Comparison of ENCODE assay signal across 9 cellular contexts in genomic region chr4:79576480-79576803, GRCh38.
DNase-seq lines count a peak whose midpoint lies in the region; ATAC-seq and TF ChIP-seq lines count a peak whose summit lies in the region.
"Had no signal": no experiment of that assay in that cellular context is flagged by ENCODE, and none has a peak within 500 bp of the region (broad histone marks: within the 10 kb centered on the region; RNA-seq: fewer than 3 reads in every experiment).

No MANE protein-coding gene starts in this region.

- TF ChIP-seq CTCF in CD4-positive, alpha-beta T cell (IDR thresholded peaks at IDR 0.05): peak; percentile 14
- peak; percentile 67 for TF ChIP-seq CTCF in WERI-Rb-1 (IDR thresholded peaks at IDR 0.05; ENCODE audit: low read depth, low read length)
- peak; percentile 60 for TF ChIP-seq CTCF in hepatocyte (IDR thresholded peaks at IDR 0.05; ENCODE audit: poor library complexity)

- WGBS in hepatocyte (ENCODE audit: low lambda C conversion rate, missing lambda C conversion rate): 54% methylated on average over 6 of the region's 6 CpGs
- WGBS in aorta, 2 donors: 32 to 37% methylated on average over 6 of the region's 6 CpGs

- H3K4me3 ChIP-seq in WERI-Rb-1 (ENCODE audit: low read depth, low read length) (no peak overlapping the region), hepatocyte (no peak overlapping the region), aorta (ENCODE audit: low read length in 2 of 2) (no peak overlapping the region)
- H3K4me3 ChIP-seq: thoracic aorta had no signal

- no peak overlapping the region for H2AFZ ChIP-seq in hepatocyte

- H3K4me1 ChIP-seq in hepatocyte (ENCODE audit: insufficient read depth): no peaks in the 10 kb centered on the region
- peaks cover 0 to 7% of the 10 kb centered on the region in 2 donors for H3K4me1 ChIP-seq in aorta (ENCODE audit: control insufficient read depth in 1 of 2, insufficient read depth in 2 of 2, low read length in 2 of 2)

- no peak overlapping the region for H3K4me2 ChIP-seq in hepatocyte

- no peak overlapping the region for H3K4me3 Mint-ChIP-seq in CD4-positive, alpha-beta T cell

- no peaks in the 10 kb centered on the region for H3K27me3 ChIP-seq in CD4-positive, alpha-beta T cell (ENCODE audit: control insufficient read depth, insufficient read depth, low read length)
- no peaks in the 10 kb centered on the region for H3K27me3 ChIP-seq in WERI-Rb-1 (ENCODE audit: insufficient read depth, low read depth, severe bottlenecking)
- H3K27me3 ChIP-seq in hepatocyte: no peaks in the 10 kb centered on the region
- H3K27me3 ChIP-seq in aorta (ENCODE audit: control insufficient read depth in 1 of 2, insufficient read depth in 2 of 2, low read length in 1 of 2): no peaks in the 10 kb centered on the region

- DNase-seq in CD4-positive, alpha-beta T cell: no peak
- DNase-seq in MV-4-11 (lab: John Stamatoyannopoulos, UW) (peak; percentile 24), WERI-Rb-1 (peak; percentile 66), hepatocyte (ENCODE audit: low spot score) (peak; percentile 62), aorta (no peak), activated gamma-delta T cell (lab: John Stamatoyannopoulos, UW) (no peak)

- no peaks in the 10 kb centered on the region for H3K9me3 Mint-ChIP-seq in CD4-positive, alpha-beta T cell

- CTCF ChIA-PET in CD4-positive, alpha-beta T cell (lab: Charles Lee): no interaction called here

- no peak overlapping the region for H3K27ac ChIP-seq in CD4-positive, alpha-beta T cell (ENCODE audit: low read depth, low read length)
- H3K27ac ChIP-seq in WERI-Rb-1 (no peak overlapping the region), hepatocyte (no peak overlapping the region), aorta (ENCODE audit: low read depth in 1 of 2, low read length in 2 of 2) (no peak overlapping the region)

- intact Hi-C loops in CD4-positive, alpha-beta T cell (cut with DNase I, micrococcal nuclease): loop anchor here in 1 of 2 experiments (10.0 kb wide), 1 partner anchor 638 kb away; no protein-coding TSS in a partner anchor
- intact Hi-C loops in aorta (cut with DNase I): loop anchor here (5.0 to 10.0 kb wide), 2 partner anchors 534 to 622 kb away; no protein-coding TSS in a partner anchor

- H3K9me3 ChIP-seq in CD4-positive, alpha-beta T cell (ENCODE audit: control insufficient read depth, low read length): no peaks in the 10 kb centered on the region
- H3K9me3 ChIP-seq in WERI-Rb-1 (ENCODE audit: severe bottlenecking): no peaks in the 10 kb centered on the region
- H3K9me3 ChIP-seq in hepatocyte (ENCODE audit: low read depth): no peaks in the 10 kb centered on the region
- H3K9me3 ChIP-seq in aorta (ENCODE audit: control insufficient read depth, low read length): no peaks in the 10 kb centered on the region
- H3K9me3 ChIP-seq: thoracic aorta had no signal

- no peaks in the 10 kb centered on the region for H3K36me3 ChIP-seq in WERI-Rb-1
- no peaks in the 10 kb centered on the region for H3K36me3 ChIP-seq in hepatocyte (replicated peaks; ENCODE audit: insufficient read depth, low read depth)
- H3K36me3 ChIP-seq in aorta (ENCODE audit: control insufficient read depth in 1 of 2, insufficient read depth in 2 of 2, low read length in 1 of 2): no peaks in the 10 kb centered on the region
- H3K36me3 ChIP-seq: thoracic aorta had no signal

- no peaks in the 10 kb centered on the region for H3K4me1 Mint-ChIP-seq in CD4-positive, alpha-beta T cell (ENCODE audit: low read depth)

- no peak overlapping the region for H3K27ac Mint-ChIP-seq in CD4-positive, alpha-beta T cell

- ATAC-seq in CD4-positive, alpha-beta T cell (ENCODE audit: poor library complexity): no peak
- ATAC-seq in GM19397 (IDR thresholded peaks at IDR 0.05; ENCODE audit: unreplicated experiment) (peak; percentile 75), aorta (ENCODE audit: low FRiP score) (peak; percentile 59), GM21825 (IDR thresholded peaks at IDR 0.05; ENCODE audit: unreplicated experiment) (no peak)

- no peaks in the 10 kb centered on the region for H3K9me2 ChIP-seq in hepatocyte (replicated peaks; ENCODE audit: insufficient read depth)

- H3K79me2 ChIP-seq in hepatocyte: no peaks in the 10 kb centered on the region

- H3K36me3 Mint-ChIP-seq in CD4-positive, alpha-beta T cell (ENCODE audit: low read depth): no peaks in the 10 kb centered on the region

- no peaks in the 10 kb centered on the region for H4K20me1 ChIP-seq in hepatocyte (ENCODE audit: insufficient read depth, poor library complexity, severe bottlenecking)

- POLR2A ChIA-PET in CD4-positive, alpha-beta T cell (lab: Charles Lee): no interaction called here

- H3K27me3 Mint-ChIP-seq in CD4-positive, alpha-beta T cell: no peaks in the 10 kb centered on the region

Comparison
In these comparisons a context has a peak if more than half of its experiments do, and no peak if none do; other contexts are left out.
1. ATAC-seq: peak in GM19397 (single experiment) and aorta (single experiment); none in CD4-positive, alpha-beta T cell (single experiment) and GM21825 (single experiment).
2. DNase-seq: peak in MV-4-11 (single experiment), WERI-Rb-1 (single experiment) and hepatocyte (single experiment); none in CD4-positive, alpha-beta T cell (0 of 10), aorta (0 of 2) and activated gamma-delta T cell (single experiment).
3. CTCF ChIP-seq: peak in every context shown above with its lines; median percentile 67 in WERI-Rb-1; 60 in hepatocyte; 14 in CD4-positive, alpha-beta T cell.